ENCODE assay signal across 8 cellular contexts in the genomic region with DNA sequence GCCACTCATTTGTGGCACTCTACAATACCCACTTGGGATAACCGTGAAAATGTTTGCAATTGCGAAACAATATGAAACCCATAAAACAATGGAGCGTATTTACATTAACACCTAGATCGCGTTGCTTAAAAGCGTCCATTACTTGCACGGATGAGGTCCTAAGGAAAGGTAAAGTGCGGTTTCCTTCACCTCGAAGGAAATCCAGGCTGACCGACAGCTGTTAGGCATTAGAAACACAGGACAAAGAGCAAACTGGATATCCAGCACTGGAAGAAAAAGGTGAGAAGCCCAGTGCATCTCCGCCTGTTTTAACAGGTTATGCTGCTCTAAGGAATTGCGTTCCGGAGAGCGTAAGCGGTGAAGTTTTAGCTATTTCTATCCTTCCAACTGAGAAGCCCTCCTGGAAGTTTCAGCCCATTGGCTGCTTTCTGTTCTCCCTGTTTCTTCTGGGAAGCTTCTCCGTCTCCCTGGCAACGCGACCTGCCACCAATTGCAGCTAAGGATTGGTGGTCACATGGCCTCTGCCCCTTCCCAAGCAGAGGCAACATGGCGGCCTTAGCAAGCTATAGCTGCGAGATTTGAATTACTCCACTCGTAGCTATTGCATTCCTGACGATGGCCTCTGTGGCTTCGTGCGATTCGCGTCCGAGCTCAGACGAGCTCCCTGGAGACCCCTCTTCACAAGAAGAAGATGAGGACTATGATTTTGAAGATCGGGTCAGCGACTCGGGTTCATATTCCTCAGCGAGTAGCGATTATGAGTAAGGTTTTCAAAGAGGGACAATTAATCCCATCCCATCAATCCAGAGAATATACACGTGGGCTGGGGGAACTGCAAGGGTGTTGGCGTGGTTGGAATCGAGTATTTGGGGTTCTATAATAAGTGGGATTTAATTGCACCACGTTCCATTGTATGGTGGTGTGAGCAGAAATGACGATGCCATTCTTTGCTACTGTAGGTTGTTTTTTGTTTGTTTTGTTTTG. TPM values are rescaled to one million over a fixed set of nuclear protein-coding genes. Genes with fewer than 3 reads are reported as not detected.
A peak's percentile ranks its signal among the peaks of the same experiment; 100 is the strongest.
DNase-seq lines count a peak whose midpoint lies in the region; ATAC-seq and TF ChIP-seq lines count a peak whose summit lies in the region.

TSS of gene INTU (plus strand) at position 538 of the 984 bp plus-strand sequence. CDS start at position 616, 78 bp downstream.

- H3K4me1 ChIP-seq in muscle layer of colon (ENCODE audit: insufficient read depth, low read length) (peaks cover 15% of the 10 kb centered on the region), thymus (ENCODE audit: control insufficient read depth, insufficient read depth, low read length) (peaks cover 4% of the 10 kb centered on the region)

- no peaks in the 10 kb centered on the region for H3K36me3 Mint-ChIP-seq in activated T-cell treated with anti-CD3 and anti-CD28 coated beads, Interleukin-2, amount 50 U/mL, for 24 hours (ENCODE audit: low read depth)

- H3K36me3 ChIP-seq in muscle layer of colon (ENCODE audit: insufficient read depth, low read length): no peaks in the 10 kb centered on the region
- no peaks in the 10 kb centered on the region for H3K36me3 ChIP-seq in thymus (ENCODE audit: control insufficient read depth, insufficient read depth)

- peak within 1 kb of the TSS; percentile 78 for H3K4me3 Mint-ChIP-seq in activated T-cell treated with anti-CD3 and anti-CD28 coated beads, Interleukin-2, amount 50 U/mL, for 24 hours

- H3K27ac Mint-ChIP-seq in activated T-cell treated with anti-CD3 and anti-CD28 coated beads, Interleukin-2, amount 50 U/mL, for 24 hours: no peak within 1 kb of the TSS

- TF ChIP-seq CTCF in fibroblast of pulmonary artery (IDR thresholded peaks at IDR 0.05; ENCODE audit: low read length, missing control alignments): no peak

- H3K27me3 ChIP-seq in muscle layer of colon (ENCODE audit: control insufficient read depth in 1 of 2, insufficient read depth in 2 of 2, low read length in 2 of 2): no peaks in the 10 kb centered on the region
- peaks cover 2% of the 10 kb centered on the region for H3K27me3 ChIP-seq in thymus (ENCODE audit: control insufficient read depth, insufficient read depth)

- H3K4me3 ChIP-seq in fibroblast of pulmonary artery (replicated peaks; ENCODE audit: low read depth, low read length) (peak within 1 kb of the TSS; percentile 94), muscle layer of colon (ENCODE audit: low read depth in 1 of 2, low read length in 2 of 2) (peak within 1 kb of the TSS; percentile 51 to 89), thymus (ENCODE audit: low read length) (peak within 1 kb of the TSS; percentile 45)

- H3K27me3 Mint-ChIP-seq in activated T-cell treated with anti-CD3 and anti-CD28 coated beads, Interleukin-2, amount 50 U/mL, for 24 hours: peaks cover 64% of the 10 kb centered on the region

- DNase-seq in Ammon's horn (ENCODE audit: low spot score) (peak; percentile 99), NCI-H2227 (lab: John Stamatoyannopoulos, UW; ENCODE audit: unreplicated experiment) (peak; percentile 89), fibroblast of pulmonary artery (ENCODE audit: low read depth) (peak; percentile 97)
- peak; percentile 40 for DNase-seq in activated T-cell treated with anti-CD3 and anti-CD28 coated beads, Interleukin-2, amount 50 U/mL, for 24 hours

- WGBS in thymus: 1% methylated on average over 38 of the region's 38 CpGs

- H3K9me3 Mint-ChIP-seq in activated T-cell treated with anti-CD3 and anti-CD28 coated beads, Interleukin-2, amount 50 U/mL, for 24 hours: no peaks in the 10 kb centered on the region

- peaks cover 13% of the 10 kb centered on the region for H3K4me1 Mint-ChIP-seq in activated T-cell treated with anti-CD3 and anti-CD28 coated beads, Interleukin-2, amount 50 U/mL, for 24 hours (ENCODE audit: low read depth)

- H3K9ac ChIP-seq in muscle layer of colon (ENCODE audit: low read length): peak within 1 kb of the TSS; percentile 64

- H3K9me3 ChIP-seq in muscle layer of colon (ENCODE audit: low read length) (no peaks in the 10 kb centered on the region), thymus (ENCODE audit: control insufficient read depth) (no peaks in the 10 kb centered on the region)

- H3K27ac ChIP-seq in muscle layer of colon (ENCODE audit: low read depth, low read length) (peak within 1 kb of the TSS; percentile 70), thymus (ENCODE audit: low read depth) (no peak within 1 kb of the TSS)

- peak; percentile 90 for ATAC-seq in GM19025 (IDR thresholded peaks at IDR 0.05; ENCODE audit: low read depth, unreplicated experiment)
- ATAC-seq in HG03175 (IDR thresholded peaks at IDR 0.05; ENCODE audit: unreplicated experiment): peak; percentile 92

RNA-seq across cellular contexts. Expression of gene INTU, which starts in this region (rescaled TPM):
- 2.4 TPM for polyA plus RNA-seq in thymus

Comparison
In these comparisons a context has a peak if more than half of its experiments do, and no peak if none do; other contexts are left out.
1. DNase-seq: peak in every context shown above with its lines; median percentile 99 in Ammon's horn; 97 in fibroblast of pulmonary artery; 89 in NCI-H2227; 40 in activated T-cell treated with anti-CD3 and anti-CD28 coated beads, Interleukin-2, amount 50 U/mL, for 24 hours.